8 cellular contexts compared by ENCODE assay signal in the genomic region with DNA sequence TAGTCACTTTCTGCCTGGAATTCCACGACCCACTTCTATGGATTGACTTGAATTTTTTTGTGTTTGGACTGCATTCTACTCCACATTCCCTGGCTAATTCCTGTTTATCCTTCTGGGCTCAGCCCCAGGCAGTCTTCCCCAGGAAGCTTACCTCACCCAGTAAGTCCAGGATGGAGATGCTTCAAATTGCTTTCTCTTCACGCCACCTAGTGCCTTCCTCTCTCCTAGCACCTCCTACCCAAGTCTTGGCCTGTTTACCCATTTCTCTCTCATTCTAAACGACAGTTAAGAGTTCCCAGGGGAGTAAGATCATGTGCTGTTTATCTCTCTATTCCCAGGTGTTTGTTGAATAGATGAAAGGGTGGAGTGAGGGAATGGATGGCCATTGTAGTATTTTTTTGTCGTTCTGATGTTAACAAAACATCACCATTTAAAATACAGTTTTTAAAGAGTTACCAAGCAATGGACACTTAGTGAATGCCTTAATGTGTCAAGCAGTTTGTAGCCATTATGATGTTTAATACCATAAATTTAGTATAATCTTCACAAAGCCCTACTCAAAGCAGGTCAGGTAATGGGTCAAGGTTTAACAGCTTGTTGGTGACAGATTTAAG.
DNase-seq lines count a peak whose midpoint lies in the region; ATAC-seq and TF ChIP-seq lines count a peak whose summit lies in the region.

No MANE protein-coding gene starts in this region.

- WGBS in liver, result 14% methylated on average over 4 of the region's 4 CpGs

- no peak overlapping the region for H3K9ac ChIP-seq in liver (ENCODE audit: low read depth in 1 of 2, low read length in 2 of 2)

- peak; percentile 77 for ATAC-seq in GM21576 (IDR thresholded peaks at IDR 0.05; ENCODE audit: unreplicated experiment)
- ATAC-seq in HG02970 (IDR thresholded peaks at IDR 0.05; ENCODE audit: low FRiP score, unreplicated experiment), result no peak

- no peak overlapping the region for H3K4me3 ChIP-seq in Peyer's patch
- H3K4me3 ChIP-seq in liver (ENCODE audit: low read depth in 1 of 3, low read length in 3 of 3), result no peak overlapping the region

- H3K27me3 ChIP-seq in Peyer's patch, result no peaks in the 10 kb centered on the region
- no peaks in the 10 kb centered on the region for H3K27me3 ChIP-seq in liver (ENCODE audit: control insufficient read depth in 4 of 4, insufficient read depth in 4 of 4, low read length in 3 of 4)

- H3K9me3 ChIP-seq in Peyer's patch (no peaks in the 10 kb centered on the region), liver (ENCODE audit: control insufficient read depth in 4 of 4, low read length in 3 of 4) (no peaks in the 10 kb centered on the region)

- TF ChIP-seq POLR2A in Peyer's patch (IDR thresholded peaks at IDR 0.05), result no peak

- TF ChIP-seq RAD21 in liver (IDR thresholded peaks at IDR 0.05), result peak; percentile 73 to 80

- H3K36me3 ChIP-seq in Peyer's patch, result no peaks in the 10 kb centered on the region
- no peaks in the 10 kb centered on the region for H3K36me3 ChIP-seq in liver (ENCODE audit: control insufficient read depth in 4 of 4, insufficient read depth in 3 of 4, low read depth in 1 of 4, low read length in 3 of 4)

- H3K4me1 ChIP-seq in Peyer's patch (no peaks in the 10 kb centered on the region), liver (ENCODE audit: control insufficient read depth in 4 of 4, insufficient read depth in 4 of 4, low read length in 3 of 4) (no peaks in the 10 kb centered on the region)

- DNase-seq in GDM1 (lab: John Stamatoyannopoulos, UW) (peak; percentile 53), Peyer's patch (peak in 1 of 3 donors; percentile 58), cerebellum (ENCODE audit: low spot score) (peak; percentile 17)
- DNase-seq in activated effector memory CD4-positive, alpha-beta T cell treated with Interleukin-2 at 50 U/mL for 16 hours, result no peak

- H3K27ac ChIP-seq in Peyer's patch, result peak overlapping the region in 1 of 4 donors; percentile 49
- no peak overlapping the region for H3K27ac ChIP-seq in liver (ENCODE audit: low read depth in 1 of 2, low read length in 2 of 2)

- peak; percentile 82 for TF ChIP-seq CTCF in LNCAP (IDR thresholded peaks at IDR 0.05)
- peak in 5 of 6 experiments; percentile 26 to 58 (median 42) for TF ChIP-seq CTCF in Peyer's patch (IDR thresholded peaks at IDR 0.05)
- peak; percentile 35 for TF ChIP-seq CTCF in liver (IDR thresholded peaks at IDR 0.05; ENCODE audit: low read depth, low read length, missing input control)

TF ChIP-seq in liver, 16 proteins besides CTCF, POLR2A, EP300 and RAD21:
- TF ChIP-seq GABPA (IDR thresholded peaks at IDR 0.05 in 1 of 2, conservative IDR thresholded peaks at IDR 0.05 in 1 of 2), result no peak
- no peak for TF ChIP-seq YY1 (IDR thresholded peaks at IDR 0.05)
- TF ChIP-seq, protein P1, sequence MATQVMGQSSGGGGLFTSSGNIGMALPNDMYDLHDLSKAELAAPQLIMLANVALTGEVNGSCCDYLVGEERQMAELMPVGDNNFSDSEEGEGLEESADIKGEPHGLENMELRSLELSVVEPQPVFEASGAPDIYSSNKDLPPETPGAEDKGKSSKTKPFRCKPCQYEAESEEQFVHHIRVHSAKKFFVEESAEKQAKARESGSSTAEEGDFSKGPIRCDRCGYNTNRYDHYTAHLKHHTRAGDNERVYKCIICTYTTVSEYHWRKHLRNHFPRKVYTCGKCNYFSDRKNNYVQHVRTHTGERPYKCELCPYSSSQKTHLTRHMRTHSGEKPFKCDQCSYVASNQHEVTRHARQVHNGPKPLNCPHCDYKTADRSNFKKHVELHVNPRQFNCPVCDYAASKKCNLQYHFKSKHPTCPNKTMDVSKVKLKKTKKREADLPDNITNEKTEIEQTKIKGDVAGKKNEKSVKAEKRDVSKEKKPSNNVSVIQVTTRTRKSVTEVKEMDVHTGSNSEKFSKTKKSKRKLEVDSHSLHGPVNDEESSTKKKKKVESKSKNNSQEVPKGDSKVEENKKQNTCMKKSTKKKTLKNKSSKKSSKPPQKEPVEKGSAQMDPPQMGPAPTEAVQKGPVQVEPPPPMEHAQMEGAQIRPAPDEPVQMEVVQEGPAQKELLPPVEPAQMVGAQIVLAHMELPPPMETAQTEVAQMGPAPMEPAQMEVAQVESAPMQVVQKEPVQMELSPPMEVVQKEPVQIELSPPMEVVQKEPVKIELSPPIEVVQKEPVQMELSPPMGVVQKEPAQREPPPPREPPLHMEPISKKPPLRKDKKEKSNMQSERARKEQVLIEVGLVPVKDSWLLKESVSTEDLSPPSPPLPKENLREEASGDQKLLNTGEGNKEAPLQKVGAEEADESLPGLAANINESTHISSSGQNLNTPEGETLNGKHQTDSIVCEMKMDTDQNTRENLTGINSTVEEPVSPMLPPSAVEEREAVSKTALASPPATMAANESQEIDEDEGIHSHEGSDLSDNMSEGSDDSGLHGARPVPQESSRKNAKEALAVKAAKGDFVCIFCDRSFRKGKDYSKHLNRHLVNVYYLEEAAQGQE (IDR thresholded peaks at IDR 0.05), result no peak
- no peak for TF ChIP-seq HNF4A (conservative IDR thresholded peaks at IDR 0.05)
- TF ChIP-seq FOXA1 (IDR thresholded peaks at IDR 0.05), result no peak
- no peak for TF ChIP-seq RXRA (IDR thresholded peaks at IDR 0.05)
- no peak for TF ChIP-seq NR2F2 (IDR thresholded peaks at IDR 0.05)
- no peak for TF ChIP-seq TAF1 (conservative IDR thresholded peaks at IDR 0.05)
- TF ChIP-seq, protein P2, sequence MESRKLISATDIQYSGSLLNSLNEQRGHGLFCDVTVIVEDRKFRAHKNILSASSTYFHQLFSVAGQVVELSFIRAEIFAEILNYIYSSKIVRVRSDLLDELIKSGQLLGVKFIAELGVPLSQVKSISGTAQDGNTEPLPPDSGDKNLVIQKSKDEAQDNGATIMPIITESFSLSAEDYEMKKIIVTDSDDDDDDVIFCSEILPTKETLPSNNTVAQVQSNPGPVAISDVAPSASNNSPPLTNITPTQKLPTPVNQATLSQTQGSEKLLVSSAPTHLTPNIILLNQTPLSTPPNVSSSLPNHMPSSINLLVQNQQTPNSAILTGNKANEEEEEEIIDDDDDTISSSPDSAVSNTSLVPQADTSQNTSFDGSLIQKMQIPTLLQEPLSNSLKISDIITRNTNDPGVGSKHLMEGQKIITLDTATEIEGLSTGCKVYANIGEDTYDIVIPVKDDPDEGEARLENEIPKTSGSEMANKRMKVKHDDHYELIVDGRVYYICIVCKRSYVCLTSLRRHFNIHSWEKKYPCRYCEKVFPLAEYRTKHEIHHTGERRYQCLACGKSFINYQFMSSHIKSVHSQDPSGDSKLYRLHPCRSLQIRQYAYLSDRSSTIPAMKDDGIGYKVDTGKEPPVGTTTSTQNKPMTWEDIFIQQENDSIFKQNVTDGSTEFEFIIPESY (IDR thresholded peaks at IDR 0.05), result no peak
- TF ChIP-seq HNF4G (IDR thresholded peaks at IDR 0.05), result no peak
- TF ChIP-seq JUND (IDR thresholded peaks at IDR 0.05), result no peak
- TF ChIP-seq FOXA2 (IDR thresholded peaks at IDR 0.05), result no peak
- TF ChIP-seq, protein P3, sequence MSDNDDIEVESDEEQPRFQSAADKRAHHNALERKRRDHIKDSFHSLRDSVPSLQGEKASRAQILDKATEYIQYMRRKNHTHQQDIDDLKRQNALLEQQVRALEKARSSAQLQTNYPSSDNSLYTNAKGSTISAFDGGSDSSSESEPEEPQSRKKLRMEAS (IDR thresholded peaks at IDR 0.05), result no peak
- TF ChIP-seq EGR1 (IDR thresholded peaks at IDR 0.05; ENCODE audit: low read depth in 2 of 2), result no peak
- no peak for TF ChIP-seq SP1 (IDR thresholded peaks at IDR 0.05)
